8 cellular contexts compared by ENCODE assay signal in genomic region chr2:179264238-179265081, GRCh38. TPM values are rescaled to one million over a fixed set of nuclear protein-coding genes. Genes with fewer than 3 reads are reported as not detected.
DNase-seq lines count a peak whose midpoint lies in the region; ATAC-seq, FAIRE-seq and TF ChIP-seq lines count a peak whose summit lies in the region.

SESTD1 (minus strand) TSS chr2:179264832; CDS start chr2:179191841, 72,991 bp downstream.

- peaks cover 39% of the 10 kb centered on the region for H3K79me2 ChIP-seq in DND-41 (ENCODE audit: insufficient read depth, low read length)

- ATAC-seq in DND-41 (ENCODE audit: insufficient read depth, low read depth) (peak; percentile 71), GM21423 (IDR thresholded peaks at IDR 0.05; ENCODE audit: unreplicated experiment) (peak; percentile 62), heart left ventricle (peak; percentile 63 to 87 (median 86)), aorta (ENCODE audit: low FRiP score) (peak; percentile 91)
- peak; percentile 66 for ATAC-seq in activated naive CD8-positive, alpha-beta T cell treated with anti-CD3 and anti-CD28 coated beads, Interleukin-2, amount 50 U/mL, for 24 hours

- peaks cover 41% of the 10 kb centered on the region for H3K4me1 Mint-ChIP-seq in activated naive CD8-positive, alpha-beta T cell treated with anti-CD3 and anti-CD28 coated beads, Interleukin-2, amount 50 U/mL, for 24 hours

- FAIRE-seq in HTR-8/SVneo (lab: Jason Lieb, UNC) = peak; percentile 59

- H3K36me3 Mint-ChIP-seq in activated naive CD8-positive, alpha-beta T cell treated with anti-CD3 and anti-CD28 coated beads, Interleukin-2, amount 50 U/mL, for 24 hours (ENCODE audit: low read depth) = no peaks in the 10 kb centered on the region

- H3K4me3 ChIP-seq in DND-41 (ENCODE audit: low read depth in 1 of 2, low read length in 2 of 2) (peak within 1 kb of the TSS; percentile 78 to 86), heart left ventricle (peak within 1 kb of the TSS; percentile 50 to 90 (median 78)), aorta (ENCODE audit: low read length in 2 of 2) (peak within 1 kb of the TSS; percentile 99 to 100)

- H2AFZ ChIP-seq in DND-41 (ENCODE audit: low read depth, low read length) = peak within 1 kb of the TSS; percentile 94

- H3K4me2 ChIP-seq in DND-41 (ENCODE audit: insufficient read depth, low read length) = peak within 1 kb of the TSS; percentile 86

- H3K36me3 ChIP-seq in DND-41 (ENCODE audit: insufficient read depth, low read length) (no peaks in the 10 kb centered on the region; the same call in 1 of the 2 replicates), heart left ventricle (no peaks in the 10 kb centered on the region), aorta (ENCODE audit: control insufficient read depth in 1 of 2, insufficient read depth in 2 of 2, low read length in 1 of 2) (no peaks in the 10 kb centered on the region)

- no peak for TF ChIP-seq CTCF in DND-41 (IDR thresholded peaks at IDR 0.05; ENCODE audit: borderline replicate concordance, extremely low read depth, low read length, poor library complexity, severe bottlenecking)
- TF ChIP-seq CTCF in heart left ventricle (IDR thresholded peaks at IDR 0.05) = peak in 1 of 12 donors; percentile 2

- TF ChIP-seq POLR2A in heart left ventricle (IDR thresholded peaks at IDR 0.05) = peak in 1 of 2 donors; percentile 38

- H4K20me1 ChIP-seq in DND-41 (ENCODE audit: insufficient read depth, low read length) = peaks cover 4% of the 10 kb centered on the region; the same call in 1 of the 2 replicates

- peaks cover 12% of the 10 kb centered on the region for H3K27me3 ChIP-seq in DND-41 (ENCODE audit: insufficient read depth, low read length, poor library complexity)
- no peaks in the 10 kb centered on the region for H3K27me3 ChIP-seq in heart left ventricle
- no peaks in the 10 kb centered on the region for H3K27me3 ChIP-seq in aorta (ENCODE audit: control insufficient read depth in 1 of 2, insufficient read depth in 2 of 2, low read length in 1 of 2)

- 1% methylated on average over 11 to 111 of the region's 111 CpGs for WGBS in heart left ventricle, 4 donors
- WGBS in aorta, 2 donors = 0 to 1% methylated on average over 33 to 111 of the region's 111 CpGs

- H3K4me3 Mint-ChIP-seq in activated naive CD8-positive, alpha-beta T cell treated with anti-CD3 and anti-CD28 coated beads, Interleukin-2, amount 50 U/mL, for 24 hours = peak within 1 kb of the TSS; percentile 79

- no peaks in the 10 kb centered on the region for H3K9me3 Mint-ChIP-seq in activated naive CD8-positive, alpha-beta T cell treated with anti-CD3 and anti-CD28 coated beads, Interleukin-2, amount 50 U/mL, for 24 hours

- intact Hi-C loops in heart left ventricle (cut with DNase I) = loop anchor here in 3 of 10 donors (5.0 to 10.0 kb wide), 3 partner anchors 37 to 50 kb away; no protein-coding TSS in a partner anchor
- intact Hi-C loops in posterior cingulate gyrus (cut with DNase I) = loop anchor here (5.0 kb wide), 1 partner anchor 37 kb away; no protein-coding TSS in a partner anchor
- intact Hi-C loops in aorta (cut with DNase I) = loop anchor here in 1 of 2 donors (1.0 kb wide), 1 partner anchor 45 kb away; no protein-coding TSS in a partner anchor

- peak; percentile 66 for DNase-seq in DND-41
- DNase-seq in HTR-8/SVneo (ENCODE audit: insufficient read length, low spot score) = no peak
- DNase-seq in SW480 (ENCODE audit: low spot score) = peak; percentile 39
- DNase-seq in activated naive CD8-positive, alpha-beta T cell treated with anti-CD3 and anti-CD28 coated beads, Interleukin-2, amount 50 U/mL, for 24 hours = peak; percentile 68
- peak; percentile 74 to 86 (median 80) for DNase-seq in heart left ventricle
- peak; percentile 52 to 96 (median 67) for DNase-seq in posterior cingulate gyrus
- DNase-seq in aorta = peak; percentile 88 to 93

- peaks cover 30% of the 10 kb centered on the region for H3K27me3 Mint-ChIP-seq in activated naive CD8-positive, alpha-beta T cell treated with anti-CD3 and anti-CD28 coated beads, Interleukin-2, amount 50 U/mL, for 24 hours

- H3K4me1 ChIP-seq in DND-41 (ENCODE audit: insufficient read depth, low read length) (peaks cover 25% of the 10 kb centered on the region), heart left ventricle (peaks cover 0 to 37% (median 14%) of the 10 kb centered on the region in 12 donors), aorta (ENCODE audit: control insufficient read depth in 1 of 2, insufficient read depth in 2 of 2, low read length in 2 of 2) (peaks cover 1 to 8% of the 10 kb centered on the region in 2 donors)

- H3K27ac ChIP-seq in DND-41 (ENCODE audit: low read length) = peak within 1 kb of the TSS; percentile 71
- H3K27ac ChIP-seq in heart left ventricle = peak within 1 kb of the TSS; percentile 66 to 94 (median 84)
- H3K27ac ChIP-seq in aorta (ENCODE audit: low read depth in 1 of 2, low read length in 2 of 2) = peak within 1 kb of the TSS; percentile 95 to 96

- H3K27ac Mint-ChIP-seq in activated naive CD8-positive, alpha-beta T cell treated with anti-CD3 and anti-CD28 coated beads, Interleukin-2, amount 50 U/mL, for 24 hours = peak within 1 kb of the TSS; percentile 64

- peak within 1 kb of the TSS; percentile 84 for H3K9ac ChIP-seq in DND-41 (ENCODE audit: low read depth, low read length)

- no peaks in the 10 kb centered on the region for H3K9me3 ChIP-seq in DND-41 (ENCODE audit: insufficient read depth, low read length, severe bottlenecking)
- H3K9me3 ChIP-seq in heart left ventricle = no peaks in the 10 kb centered on the region
- H3K9me3 ChIP-seq in aorta (ENCODE audit: control insufficient read depth, low read length) = no peaks in the 10 kb centered on the region

RNA-seq across cellular contexts. Expression of gene SESTD1, which starts in this region (rescaled TPM):
- 10 to 100 TPM; 14.4 to 48.7 (median 32.6) TPM for total RNA-seq in heart left ventricle
- polyA plus RNA-seq in heart left ventricle = 1 to 10 TPM; 2.9 to 9.2 TPM
- 100 to 1,000 TPM; 157 to 159 TPM for total RNA-seq in aorta
- polyA plus RNA-seq in aorta = 10 to 100 TPM; 39.2 to 51.6 TPM
